8 cellular contexts compared by ENCODE assay signal in genomic region chr17:58156839-58157803, GRCh38. TPM values are rescaled to one million over a fixed set of nuclear protein-coding genes. Genes with fewer than 3 reads are reported as not detected.
A peak's percentile ranks its signal among the peaks of the same experiment; 100 is the strongest.
DNase-seq lines count a peak whose midpoint lies in the region; ATAC-seq lines count a peak whose summit lies in the region.

No MANE protein-coding gene starts in this region.

- WGBS in right cardiac atrium = 2% methylated on average over 65 of the region's 65 CpGs

- H3K36me3 ChIP-seq in skeletal muscle tissue (ENCODE audit: control insufficient read depth in 3 of 3, insufficient read depth in 3 of 3, low read length in 3 of 3) = no peaks in the 10 kb centered on the region

- no peaks in the 10 kb centered on the region for H3K9me3 ChIP-seq in right cardiac atrium (ENCODE audit: control insufficient read depth, low read length)
- no peaks in the 10 kb centered on the region for H3K9me3 ChIP-seq in skeletal muscle tissue (ENCODE audit: control insufficient read depth in 3 of 3, low read length in 3 of 3)

- H3K27ac ChIP-seq in right cardiac atrium (ENCODE audit: low read length) (no peak overlapping the region), skeletal muscle tissue (ENCODE audit: low read depth, low read length) (no peak overlapping the region)

- DNase-seq in Ammon's horn (ENCODE audit: low spot score) (peak; percentile 17), NCI-H510A treated with DMSO at 0.1 percent for 48 hours (lab: John Stamatoyannopoulos, UW) (peak; percentile 75), activated gamma-delta T cell treated with Interleukin-2 at 50 U/mL for 16 hours (peak; percentile 42), right cardiac atrium (peak; percentile 33 to 62 (median 58)), NCI-H226 (no peak), NCI-H2107 (lab: John Stamatoyannopoulos, UW) (no peak), OCI-M1 (lab: John Stamatoyannopoulos, UW) (no peak)

- H3K27me3 ChIP-seq in right cardiac atrium (ENCODE audit: control insufficient read depth, insufficient read depth) = peaks cover 4% of the 10 kb centered on the region
- H3K27me3 ChIP-seq in skeletal muscle tissue (ENCODE audit: control insufficient read depth in 3 of 3, insufficient read depth in 3 of 3, low read length in 3 of 3) = peaks cover 26 to 36% (median 30%) of the 10 kb centered on the region in 3 donors

- peak overlapping the region in 1 of 3 donors; percentile 40 for H3K9ac ChIP-seq in skeletal muscle tissue (ENCODE audit: low read depth in 1 of 3, low read length in 3 of 3)

- peak; percentile 85 to 90 for ATAC-seq in right cardiac atrium

- intact Hi-C loops in right cardiac atrium (cut with DNase I) = no loop called here

- H3K4me3 ChIP-seq in right cardiac atrium (ENCODE audit: low read length) (peak overlapping the region; percentile 33), skeletal muscle tissue (ENCODE audit: low read length in 3 of 3) (peak overlapping the region; percentile 46 to 71 (median 65))

- no peaks in the 10 kb centered on the region for H3K4me1 ChIP-seq in right cardiac atrium (ENCODE audit: control insufficient read depth, insufficient read depth, low read length)
- peaks cover 7 to 9% (median 8%) of the 10 kb centered on the region in 3 donors for H3K4me1 ChIP-seq in skeletal muscle tissue (ENCODE audit: control insufficient read depth in 3 of 3, insufficient read depth in 3 of 3, low read length in 3 of 3)

RNA-seq across cellular contexts. Expression of gene OR4D1, which starts 8.9 kb away (rescaled TPM):
- total RNA-seq in right cardiac atrium = not detected
- not detected for polyA plus RNA-seq in right cardiac atrium
- not detected for total RNA-seq in skeletal muscle tissue

RNA-seq across cellular contexts. Expression of gene OR4D2, which starts 9.7 kb away (rescaled TPM):
- total RNA-seq in right cardiac atrium (not detected), skeletal muscle tissue (not detected)
- not detected for polyA plus RNA-seq in right cardiac atrium

RNA-seq across cellular contexts. Expression of gene EPX, which starts 35.4 kb away (rescaled TPM):
- total RNA-seq in right cardiac atrium (not detected), skeletal muscle tissue (0.52 TPM)
- not detected for polyA plus RNA-seq in right cardiac atrium

Comparison
In these comparisons a context has a peak if more than half of its experiments do, and no peak if none do; other contexts are left out.
1. DNase-seq: peak in Ammon's horn (single experiment), NCI-H510A treated with DMSO at 0.1 percent for 48 hours (single experiment), activated gamma-delta T cell treated with Interleukin-2 at 50 U/mL for 16 hours (single experiment) and right cardiac atrium (3 of 3); none in NCI-H226 (single experiment), NCI-H2107 (single experiment) and OCI-M1 (single experiment).